8 cellular contexts compared by ENCODE assay signal in genomic region chr6:135144678-135145508, GRCh38. TPM values are rescaled to one million over a fixed set of nuclear protein-coding genes. Genes with fewer than 3 reads are reported as not detected.
A peak's percentile ranks its signal among the peaks of the same experiment; 100 is the strongest.
DNase-seq lines count a peak whose midpoint lies in the region; ATAC-seq and TF ChIP-seq lines count a peak whose summit lies in the region.

No MANE protein-coding gene starts in this region.

- peak; percentile 13 for DNase-seq in stimulated activated CD4-positive, alpha-beta T cell treated with anti-CD3 and anti-CD28 coated beads, Interleukin-4, amount 100 ng/mL, for 24 hours
- DNase-seq in stimulated activated CD4-positive, alpha-beta T cell treated with anti-CD3 and anti-CD28 coated beads, Interleukin-15, amount 100 ng/mL, for 24 hours = no peak
- peak; percentile 25 for DNase-seq in LoVo (ENCODE audit: low spot score)
- peak; percentile 45 for DNase-seq in activated CD8-positive, alpha-beta T cell treated with anti-CD3 and anti-CD28 coated beads for 36 hours
- DNase-seq in left lobe of liver (ENCODE audit: low spot score) = no peak
- DNase-seq in activated CD8-positive, alpha-beta memory T cell treated with anti-CD3 and anti-CD28 coated beads, Interleukin-2, amount 50 U/mL, for 48 hours = no peak

- TF ChIP-seq CTCF in activated CD8-positive, alpha-beta T cell treated with anti-CD3 and anti-CD28 coated beads for 36 hours (IDR thresholded peaks at IDR 0.05) = peak; percentile 90

- no peaks in the 10 kb centered on the region for H3K9me3 Mint-ChIP-seq in activated CD8-positive, alpha-beta T cell treated with anti-CD3 and anti-CD28 coated beads for 36 hours

- H3K4me3 Mint-ChIP-seq in activated CD8-positive, alpha-beta T cell treated with anti-CD3 and anti-CD28 coated beads for 36 hours = peak overlapping the region; percentile 27

- intact Hi-C loops in activated CD8-positive, alpha-beta T cell treated with anti-CD3 and anti-CD28 coated beads for 36 hours (cut with micrococcal nuclease) = loop anchor here (1.0 to 5.0 kb wide), 2 partner anchors 38 to 58 kb away; no protein-coding TSS in a partner anchor

- peak overlapping the region; percentile 95 for H3K27ac Mint-ChIP-seq in activated CD8-positive, alpha-beta T cell treated with anti-CD3 and anti-CD28 coated beads for 36 hours

- CTCF ChIA-PET in activated CD8-positive, alpha-beta T cell treated with anti-CD3 and anti-CD28 coated beads for 36 hours (lab: Charles Lee) = interaction anchor here (0.7 to 6.6 kb wide), 33 partner anchors 9 to 278 kb away, joined by 3 to 67 read pairs (median 5); partner anchors contain the start of genes HBS1L and MYB

- peaks cover 76% of the 10 kb centered on the region for H3K4me1 Mint-ChIP-seq in activated CD8-positive, alpha-beta T cell treated with anti-CD3 and anti-CD28 coated beads for 36 hours (ENCODE audit: low read depth)

- no peaks in the 10 kb centered on the region for H3K27me3 Mint-ChIP-seq in activated CD8-positive, alpha-beta T cell treated with anti-CD3 and anti-CD28 coated beads for 36 hours

- POLR2A ChIA-PET in activated CD8-positive, alpha-beta T cell treated with anti-CD3 and anti-CD28 coated beads for 36 hours (lab: Charles Lee) = interaction anchor here (0.6 to 5.4 kb wide), 11 partner anchors 13 to 113 kb away, joined by 3 to 42 read pairs (median 4); partner anchors contain the start of gene MYB

- peaks cover 1% of the 10 kb centered on the region for H3K36me3 Mint-ChIP-seq in activated CD8-positive, alpha-beta T cell treated with anti-CD3 and anti-CD28 coated beads for 36 hours (ENCODE audit: low read depth)

- peak; percentile 62 for ATAC-seq in activated CD8-positive, alpha-beta T cell treated with anti-CD3 and anti-CD28 coated beads for 36 hours
- peak; percentile 93 for ATAC-seq in left lobe of liver
- ATAC-seq in HG02571 (IDR thresholded peaks at IDR 0.05; ENCODE audit: unreplicated experiment) = no peak
- ATAC-seq in GM19023 (IDR thresholded peaks at IDR 0.05; ENCODE audit: unreplicated experiment) = no peak

RNA-seq across cellular contexts. Expression of gene MYB, which starts 36.2 kb away (rescaled TPM):
- total RNA-seq in activated CD8-positive, alpha-beta T cell treated with anti-CD3 and anti-CD28 coated beads for 36 hours = 10 to 100 TPM; 50.9 to 53.6 TPM
- 0.18 TPM for total RNA-seq in left lobe of liver

Comparison
In these comparisons a context has a peak if more than half of its experiments do, and no peak if none do; other contexts are left out.
1. DNase-seq: peak in stimulated activated CD4-positive, alpha-beta T cell treated with anti-CD3 and anti-CD28 coated beads, Interleukin-4, amount 100 ng/mL, for 24 hours (single experiment), LoVo (single experiment) and activated CD8-positive, alpha-beta T cell treated with anti-CD3 and anti-CD28 coated beads for 36 hours (single experiment); none in stimulated activated CD4-positive, alpha-beta T cell treated with anti-CD3 and anti-CD28 coated beads, Interleukin-15, amount 100 ng/mL, for 24 hours (single experiment), left lobe of liver (single experiment) and activated CD8-positive, alpha-beta memory T cell treated with anti-CD3 and anti-CD28 coated beads, Interleukin-2, amount 50 U/mL, for 48 hours (single experiment).
2. ATAC-seq: peak in activated CD8-positive, alpha-beta T cell treated with anti-CD3 and anti-CD28 coated beads for 36 hours (single experiment) and left lobe of liver (single experiment); none in HG02571 (single experiment) and GM19023 (single experiment).
3. RNA of gene MYB, which starts 36.2 kb away (total RNA-seq): 50.9 to 53.6 TPM in activated CD8-positive, alpha-beta T cell treated with anti-CD3 and anti-CD28 coated beads for 36 hours; 0.18 TPM in left lobe of liver (single experiment); every median in the first group is over 10 times any median in the second.